Comparison of ENCODE assay signal across 13 cellular contexts in genomic region chr10:71076473-71077142, GRCh38.
DNase-seq lines count a peak whose midpoint lies in the region; ATAC-seq and TF ChIP-seq lines count a peak whose summit lies in the region.
"Had no signal": no experiment of that assay in that cellular context is flagged by ENCODE, and none has a peak within 500 bp of the region (broad histone marks: within the 10 kb centered on the region; RNA-seq: fewer than 3 reads in every experiment).

No MANE protein-coding gene starts in this region.

- no peaks in the 10 kb centered on the region for H3K27me3 ChIP-seq in esophagus squamous epithelium
- H3K27me3 ChIP-seq in suprapubic skin = no peaks in the 10 kb centered on the region
- no peaks in the 10 kb centered on the region for H3K27me3 ChIP-seq in BE2C
- H3K27me3 ChIP-seq: colonic mucosa had no signal

- peak; percentile 3 for DNase-seq in activated naive CD4-positive, alpha-beta T cell treated with anti-CD3 and anti-CD28 coated beads for 36 hours
- no peak for DNase-seq in activated naive CD4-positive, alpha-beta T cell treated with anti-CD3 and anti-CD28 coated beads, Interleukin-2, amount 50 U/mL, for 16 hours
- peak; percentile 76 for DNase-seq in NCI-H2227 treated with DMSO at 0.1 percent for 48 hours (lab: John Stamatoyannopoulos, UW)
- DNase-seq in esophagus squamous epithelium (lab: John Stamatoyannopoulos, UW) = no peak
- DNase-seq in suprapubic skin (ENCODE audit: low spot score in 2 of 2) = peak; percentile 44 to 49
- DNase-seq in BE2C = no peak
- DNase-seq in NCI-H1092 (lab: John Stamatoyannopoulos, UW) = no peak
- DNase-seq: colonic mucosa; stimulated activated CD4-positive, alpha-beta T cell treated with anti-CD3 and anti-CD28 coated beads, Interleukin-2, amount 100 ng/mL, for 48 hours; stimulated activated naive CD4-positive, alpha-beta T cell treated with Interleukin-2 at 50 U/mL for 16 hours; T-helper 2 cell had no signal

- no peak overlapping the region for H3K4me3 Mint-ChIP-seq in activated naive CD4-positive, alpha-beta T cell treated with anti-CD3 and anti-CD28 coated beads for 36 hours

- CTCF ChIA-PET in activated naive CD4-positive, alpha-beta T cell treated with anti-CD3 and anti-CD28 coated beads for 36 hours (lab: Charles Lee) = no interaction called here

- no peaks in the 10 kb centered on the region for H3K9me3 Mint-ChIP-seq in activated naive CD4-positive, alpha-beta T cell treated with anti-CD3 and anti-CD28 coated beads for 36 hours

- ATAC-seq in GM21528 (IDR thresholded peaks at IDR 0.05; ENCODE audit: low FRiP score, unreplicated experiment) = no peak
- ATAC-seq: HCT116 had no signal

- intact Hi-C loops in activated naive CD4-positive, alpha-beta T cell treated with anti-CD3 and anti-CD28 coated beads for 36 hours (cut with micrococcal nuclease) = no loop called here
- intact Hi-C loops in esophagus squamous epithelium (cut with DNase I) = no loop called here

- H3K9me3 ChIP-seq in esophagus squamous epithelium = no peaks in the 10 kb centered on the region
- H3K9me3 ChIP-seq in suprapubic skin = no peaks in the 10 kb centered on the region
- H3K9me3 ChIP-seq in BE2C = no peaks in the 10 kb centered on the region; the same call in 1 of the 2 replicates
- H3K9me3 ChIP-seq: colonic mucosa had no signal

- H3K27me3 Mint-ChIP-seq in activated naive CD4-positive, alpha-beta T cell treated with anti-CD3 and anti-CD28 coated beads for 36 hours (ENCODE audit: low read depth) = no peaks in the 10 kb centered on the region

- TF ChIP-seq CTCF in esophagus squamous epithelium (IDR thresholded peaks at IDR 0.05) (no peak), suprapubic skin (IDR thresholded peaks at IDR 0.05) (no peak), BE2C (IDR thresholded peaks at IDR 0.05; ENCODE audit: low read depth, low read length) (no peak)

- H3K4me3 ChIP-seq in esophagus squamous epithelium = no peak overlapping the region
- H3K4me3 ChIP-seq in suprapubic skin = no peak overlapping the region
- no peak overlapping the region for H3K4me3 ChIP-seq in BE2C (ENCODE audit: low read depth, low read length)
- H3K4me3 ChIP-seq: colonic mucosa had no signal

- H3K36me3 ChIP-seq in esophagus squamous epithelium = no peaks in the 10 kb centered on the region
- H3K36me3 ChIP-seq in suprapubic skin = no peaks in the 10 kb centered on the region
- no peaks in the 10 kb centered on the region for H3K36me3 ChIP-seq in BE2C
- H3K36me3 ChIP-seq: colonic mucosa had no signal

- H3K27ac ChIP-seq in esophagus squamous epithelium = peak overlapping the region; percentile 43 to 69 (median 55)
- no peak overlapping the region for H3K27ac ChIP-seq in suprapubic skin
- H3K27ac ChIP-seq: colonic mucosa had no signal

- no peaks in the 10 kb centered on the region for H3K36me3 Mint-ChIP-seq in activated naive CD4-positive, alpha-beta T cell treated with anti-CD3 and anti-CD28 coated beads for 36 hours (ENCODE audit: low read depth)

- H3K4me1 Mint-ChIP-seq in activated naive CD4-positive, alpha-beta T cell treated with anti-CD3 and anti-CD28 coated beads for 36 hours (ENCODE audit: low read depth) = no peaks in the 10 kb centered on the region

- no peak overlapping the region for H3K27ac Mint-ChIP-seq in activated naive CD4-positive, alpha-beta T cell treated with anti-CD3 and anti-CD28 coated beads for 36 hours

- H3K4me1 ChIP-seq in esophagus squamous epithelium (peaks cover 14 to 44% (median 29%) of the 10 kb centered on the region in 3 donors), suprapubic skin (peaks cover 16% of the 10 kb centered on the region), BE2C (peaks cover 42% of the 10 kb centered on the region)
- H3K4me1 ChIP-seq: colonic mucosa had no signal

- TF ChIP-seq EP300 in suprapubic skin (IDR thresholded peaks at IDR 0.05) = no peak

- TF ChIP-seq POLR2A in esophagus squamous epithelium (IDR thresholded peaks at IDR 0.05) (no peak), suprapubic skin (IDR thresholded peaks at IDR 0.05) (no peak)

- 62 to 75% methylated on average over 2 to 7 of the region's 8 CpGs for WGBS in esophagus squamous epithelium, 2 donors
- 88% methylated on average over 7 of the region's 8 CpGs for WGBS in suprapubic skin

Comparison
In these comparisons a context has a peak if more than half of its experiments do, and no peak if none do; other contexts are left out.
1. DNase-seq: peak in activated naive CD4-positive, alpha-beta T cell treated with anti-CD3 and anti-CD28 coated beads for 36 hours (single experiment), NCI-H2227 treated with DMSO at 0.1 percent for 48 hours (single experiment) and suprapubic skin (2 of 2); none in activated naive CD4-positive, alpha-beta T cell treated with anti-CD3 and anti-CD28 coated beads, Interleukin-2, amount 50 U/mL, for 16 hours (single experiment), esophagus squamous epithelium (single experiment), BE2C (single experiment) and NCI-H1092 (single experiment).